Comparison of ENCODE assay signal across 15 cellular contexts in the genomic region with DNA sequence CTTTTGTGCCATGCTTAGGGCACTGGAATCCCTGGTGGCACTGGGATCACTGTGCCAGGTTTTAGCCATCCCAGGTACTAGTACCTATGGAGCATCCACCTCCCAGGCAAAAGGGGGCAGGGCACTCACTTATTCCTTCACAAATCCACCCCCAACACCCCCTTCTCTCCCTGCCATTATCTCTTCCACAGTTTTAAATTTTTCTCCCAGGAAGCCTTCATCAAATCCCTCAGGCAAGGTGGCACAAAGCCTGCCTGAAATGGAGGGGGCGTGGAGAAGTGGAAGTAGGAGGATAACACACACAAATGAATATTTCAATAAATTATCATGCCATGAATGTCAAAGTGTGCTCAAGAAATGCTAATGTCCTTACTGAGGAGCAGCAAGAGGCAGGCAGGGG. TPM values are rescaled to one million over a fixed set of nuclear protein-coding genes. Genes with fewer than 3 reads are reported as not detected.
A peak's percentile ranks its signal among the peaks of the same experiment; 100 is the strongest.
DNase-seq lines count a peak whose midpoint lies in the region; ATAC-seq and TF ChIP-seq lines count a peak whose summit lies in the region.
"Had no signal": no experiment of that assay in that cellular context is flagged by ENCODE, and none has a peak within 500 bp of the region (broad histone marks: within the 10 kb centered on the region; RNA-seq: fewer than 3 reads in every experiment).

No MANE protein-coding gene starts in this region.

- H3K27me3 Mint-ChIP-seq in GM23338 (ENCODE audit: insufficient read depth, low read depth, poor library complexity): peaks cover 25% of the 10 kb centered on the region
- H3K27me3 Mint-ChIP-seq in nephron (ENCODE audit: low read depth): peaks cover 22% of the 10 kb centered on the region
- H3K27me3 Mint-ChIP-seq in activated T-helper 1 cell treated with anti-CD3 and anti-CD28 coated beads, Interleukin-12 subunit alpha, Interleukin-12 subunit beta, Interleukin-2, Interleukin-4 antibody, amounts not matched to agents 30 ng/mL and 10 ng/mL and 1 ng/mL, durations not matched to agents 14 hours and 24 hours and 36 hours (ENCODE audit: insufficient read depth): no peaks in the 10 kb centered on the region
- H3K27me3 Mint-ChIP-seq: B cell; CD4-positive, alpha-beta memory T cell had no signal

- H3K27me3 ChIP-seq in GM23338 (ENCODE audit: insufficient read depth) (peaks cover 20% of the 10 kb centered on the region), prostate gland (replicated peaks; ENCODE audit: insufficient read depth) (no peaks in the 10 kb centered on the region)

- no peak for TF ChIP-seq POLR2A in prostate gland (IDR thresholded peaks at IDR 0.05)

- H4K20me1 ChIP-seq in GM23338 (replicated peaks; ENCODE audit: insufficient read depth): no peaks in the 10 kb centered on the region

- DNase-seq in GM23338 (ENCODE audit: low spot score): no peak
- DNase-seq in caudate nucleus (lab: John Stamatoyannopoulos, UW): peak in 35 of 61 donors; percentile 7 to 82 (median 42)
- DNase-seq in putamen (ENCODE audit: low spot score): peak; percentile 75
- no peak for DNase-seq in activated T-helper 1 cell treated with anti-CD3 and anti-CD28 coated beads, Interleukin-12 subunit alpha, Interleukin-12 subunit beta, Interleukin-2, Interleukin-4 antibody, amounts not matched to agents 30 ng/mL and 10 ng/mL and 1 ng/mL, durations not matched to agents 14 hours and 24 hours and 36 hours (ENCODE audit: low spot score)
- no peak for DNase-seq in prostate gland (ENCODE audit: low spot score)
- DNase-seq: 8988T; C1 segment of cervical spinal cord; CD4-positive, alpha-beta memory T cell; DMS79 treated with DMSO at 0.1 percent for 48 hours; EL; H9 had no signal

- no peaks in the 10 kb centered on the region for H3K9me3 ChIP-seq in prostate gland

- no peak overlapping the region for H3K4me2 ChIP-seq in GM23338

- 0 out of 2 replicates have a peak, but pooled peaks cover 6% of the 10 kb centered on the region for H3F3A ChIP-seq in GM23338 (replicated peaks; ENCODE audit: low read depth)

- H3K36me3 Mint-ChIP-seq in GM23338 (ENCODE audit: low read depth) (no peaks in the 10 kb centered on the region; the same call in 2 of the 3 replicates), nephron (ENCODE audit: low read depth) (no peaks in the 10 kb centered on the region)
- peaks cover 5% of the 10 kb centered on the region for H3K36me3 Mint-ChIP-seq in activated T-helper 1 cell treated with anti-CD3 and anti-CD28 coated beads, Interleukin-12 subunit alpha, Interleukin-12 subunit beta, Interleukin-2, Interleukin-4 antibody, amounts not matched to agents 30 ng/mL and 10 ng/mL and 1 ng/mL, durations not matched to agents 14 hours and 24 hours and 36 hours (ENCODE audit: low read depth)

- no peaks in the 10 kb centered on the region for H3K9me2 ChIP-seq in GM23338 (ENCODE audit: insufficient read depth)

- H3K79me2 ChIP-seq in GM23338 (replicated peaks; ENCODE audit: insufficient read depth): no peaks in the 10 kb centered on the region

- H3K4me3 Mint-ChIP-seq in GM23338: no peak overlapping the region
- H3K4me3 Mint-ChIP-seq in nephron: peak overlapping the region in 2 of 3 experiments; percentile 6 to 22
- H3K4me3 Mint-ChIP-seq in activated T-helper 1 cell treated with anti-CD3 and anti-CD28 coated beads, Interleukin-12 subunit alpha, Interleukin-12 subunit beta, Interleukin-2, Interleukin-4 antibody, amounts not matched to agents 30 ng/mL and 10 ng/mL and 1 ng/mL, durations not matched to agents 14 hours and 24 hours and 36 hours: no peak overlapping the region
- H3K4me3 Mint-ChIP-seq: B cell; CD4-positive, alpha-beta memory T cell had no signal

- H3K4me1 Mint-ChIP-seq in GM23338: peaks cover 21% of the 10 kb centered on the region
- no peaks in the 10 kb centered on the region for H3K4me1 Mint-ChIP-seq in nephron
- H3K4me1 Mint-ChIP-seq in activated T-helper 1 cell treated with anti-CD3 and anti-CD28 coated beads, Interleukin-12 subunit alpha, Interleukin-12 subunit beta, Interleukin-2, Interleukin-4 antibody, amounts not matched to agents 30 ng/mL and 10 ng/mL and 1 ng/mL, durations not matched to agents 14 hours and 24 hours and 36 hours (ENCODE audit: low read depth): peaks cover 17% of the 10 kb centered on the region

- H2AFZ ChIP-seq in GM23338: peak overlapping the region; percentile 69; the same call in 1 of the 2 replicates

- H3K4me3 ChIP-seq in GM23338 (no peak overlapping the region), prostate gland (no peak overlapping the region)

- H3K27ac ChIP-seq in GM23338 (ENCODE audit: low read depth) (no peak overlapping the region), caudate nucleus (ENCODE audit: low read depth, low read length) (no peak overlapping the region), prostate gland (no peak overlapping the region)

- intact Hi-C loops in activated T-helper 1 cell treated with anti-CD3 and anti-CD28 coated beads, Interleukin-12 subunit alpha, Interleukin-12 subunit beta, Interleukin-2, Interleukin-4 antibody, amounts not matched to agents 30 ng/mL and 10 ng/mL and 1 ng/mL, durations not matched to agents 14 hours and 24 hours and 36 hours (cut with micrococcal nuclease): loop anchor here (10.0 kb wide), 1 partner anchor 423 kb away; no protein-coding TSS in a partner anchor
- intact Hi-C loops in prostate gland (cut with DNase I): no loop called here

- H3K4me1 ChIP-seq in GM23338 (ENCODE audit: insufficient read depth): peaks cover 11% of the 10 kb centered on the region
- no peaks in the 10 kb centered on the region for H3K4me1 ChIP-seq in prostate gland (replicated peaks)

- H3K27ac Mint-ChIP-seq in GM23338 (no peak overlapping the region), nephron (no peak overlapping the region)
- H3K27ac Mint-ChIP-seq in activated T-helper 1 cell treated with anti-CD3 and anti-CD28 coated beads, Interleukin-12 subunit alpha, Interleukin-12 subunit beta, Interleukin-2, Interleukin-4 antibody, amounts not matched to agents 30 ng/mL and 10 ng/mL and 1 ng/mL, durations not matched to agents 14 hours and 24 hours and 36 hours: no peak overlapping the region

- H3K9me3 Mint-ChIP-seq in GM23338 (no peaks in the 10 kb centered on the region; the same call in 2 of the 3 replicates), nephron (peaks cover 6% of the 10 kb centered on the region)
- H3K9me3 Mint-ChIP-seq in activated T-helper 1 cell treated with anti-CD3 and anti-CD28 coated beads, Interleukin-12 subunit alpha, Interleukin-12 subunit beta, Interleukin-2, Interleukin-4 antibody, amounts not matched to agents 30 ng/mL and 10 ng/mL and 1 ng/mL, durations not matched to agents 14 hours and 24 hours and 36 hours: peaks cover 4% of the 10 kb centered on the region
- H3K9me3 Mint-ChIP-seq: CD4-positive, alpha-beta memory T cell; H9 had no signal

- ATAC-seq in GM23338 (no peak), HG02763 (IDR thresholded peaks at IDR 0.05; ENCODE audit: unreplicated experiment) (no peak)
- ATAC-seq: HepG2 had no signal

- WGBS in prostate gland: 86% methylated on average over 1 of the region's 1 CpG

- no peaks in the 10 kb centered on the region for H3K36me3 ChIP-seq in GM23338 (ENCODE audit: insufficient read depth)
- H3K36me3 ChIP-seq in prostate gland: no peaks in the 10 kb centered on the region

- TF ChIP-seq CTCF in GM23338 (conservative IDR thresholded peaks at IDR 0.05; ENCODE audit: low read depth in 2 of 2): no peak
- TF ChIP-seq CTCF in nephron (IDR thresholded peaks at IDR 0.05; ENCODE audit: unreplicated experiment in 3 of 3): no peak
- TF ChIP-seq CTCF in prostate gland (IDR thresholded peaks at IDR 0.05): no peak

TF ChIP-seq in GM23338, 12 proteins besides CTCF, POLR2A, EP300 and RAD21 (continues in another document):
- TF ChIP-seq, protein P1, sequence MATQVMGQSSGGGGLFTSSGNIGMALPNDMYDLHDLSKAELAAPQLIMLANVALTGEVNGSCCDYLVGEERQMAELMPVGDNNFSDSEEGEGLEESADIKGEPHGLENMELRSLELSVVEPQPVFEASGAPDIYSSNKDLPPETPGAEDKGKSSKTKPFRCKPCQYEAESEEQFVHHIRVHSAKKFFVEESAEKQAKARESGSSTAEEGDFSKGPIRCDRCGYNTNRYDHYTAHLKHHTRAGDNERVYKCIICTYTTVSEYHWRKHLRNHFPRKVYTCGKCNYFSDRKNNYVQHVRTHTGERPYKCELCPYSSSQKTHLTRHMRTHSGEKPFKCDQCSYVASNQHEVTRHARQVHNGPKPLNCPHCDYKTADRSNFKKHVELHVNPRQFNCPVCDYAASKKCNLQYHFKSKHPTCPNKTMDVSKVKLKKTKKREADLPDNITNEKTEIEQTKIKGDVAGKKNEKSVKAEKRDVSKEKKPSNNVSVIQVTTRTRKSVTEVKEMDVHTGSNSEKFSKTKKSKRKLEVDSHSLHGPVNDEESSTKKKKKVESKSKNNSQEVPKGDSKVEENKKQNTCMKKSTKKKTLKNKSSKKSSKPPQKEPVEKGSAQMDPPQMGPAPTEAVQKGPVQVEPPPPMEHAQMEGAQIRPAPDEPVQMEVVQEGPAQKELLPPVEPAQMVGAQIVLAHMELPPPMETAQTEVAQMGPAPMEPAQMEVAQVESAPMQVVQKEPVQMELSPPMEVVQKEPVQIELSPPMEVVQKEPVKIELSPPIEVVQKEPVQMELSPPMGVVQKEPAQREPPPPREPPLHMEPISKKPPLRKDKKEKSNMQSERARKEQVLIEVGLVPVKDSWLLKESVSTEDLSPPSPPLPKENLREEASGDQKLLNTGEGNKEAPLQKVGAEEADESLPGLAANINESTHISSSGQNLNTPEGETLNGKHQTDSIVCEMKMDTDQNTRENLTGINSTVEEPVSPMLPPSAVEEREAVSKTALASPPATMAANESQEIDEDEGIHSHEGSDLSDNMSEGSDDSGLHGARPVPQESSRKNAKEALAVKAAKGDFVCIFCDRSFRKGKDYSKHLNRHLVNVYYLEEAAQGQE (IDR thresholded peaks at IDR 0.05; ENCODE audit: unreplicated experiment): no peak
- TF ChIP-seq EZH2phosphoT487 (IDR thresholded peaks at IDR 0.05; ENCODE audit: unreplicated experiment) (no peak), CREB1 (CRISPR knock-in tag; IDR thresholded peaks at IDR 0.05; ENCODE audit: low read depth) (no peak)
- TF ChIP-seq, protein P2, sequence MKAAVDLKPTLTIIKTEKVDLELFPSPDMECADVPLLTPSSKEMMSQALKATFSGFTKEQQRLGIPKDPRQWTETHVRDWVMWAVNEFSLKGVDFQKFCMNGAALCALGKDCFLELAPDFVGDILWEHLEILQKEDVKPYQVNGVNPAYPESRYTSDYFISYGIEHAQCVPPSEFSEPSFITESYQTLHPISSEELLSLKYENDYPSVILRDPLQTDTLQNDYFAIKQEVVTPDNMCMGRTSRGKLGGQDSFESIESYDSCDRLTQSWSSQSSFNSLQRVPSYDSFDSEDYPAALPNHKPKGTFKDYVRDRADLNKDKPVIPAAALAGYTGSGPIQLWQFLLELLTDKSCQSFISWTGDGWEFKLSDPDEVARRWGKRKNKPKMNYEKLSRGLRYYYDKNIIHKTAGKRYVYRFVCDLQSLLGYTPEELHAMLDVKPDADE (IDR thresholded peaks at IDR 0.05): no peak

RNA-seq across cellular contexts. Expression of a gene that starts 4.7 kb away (rescaled TPM):
- total RNA-seq in GM23338 (2014; rRNA removed; shearing (Covaris generic)): 13.4 and 25.7 TPM in 2 replicates
- polyA plus RNA-seq in GM23338 (2016; fragmentation: Nextera tagmentation; extraction: Ambion mirVana): 6.9 and 7.7 TPM in 2 replicates
- total RNA-seq in activated T-helper 1 cell treated with anti-CD3 and anti-CD28 coated beads, Interleukin-12 subunit alpha, Interleukin-12 subunit beta, Interleukin-2, Interleukin-4 antibody, amounts not matched to agents 30 ng/mL and 10 ng/mL and 1 ng/mL, durations not matched to agents 14 hours and 24 hours and 36 hours: 69.8 and 70.7 TPM in 2 replicates
- 10 to 100 TPM; 10.4 to 25.4 TPM for total RNA-seq in prostate gland
- total RNA-seq: HepG2 had no signal

Comparison
In these comparisons a context has a peak if more than half of its experiments do, and no peak if none do; other contexts are left out.
1. DNase-seq: peak in caudate nucleus (35 of 61) and putamen (single experiment); none in GM23338 (single experiment), activated T-helper 1 cell treated with anti-CD3 and anti-CD28 coated beads, Interleukin-12 subunit alpha, Interleukin-12 subunit beta, Interleukin-2, Interleukin-4 antibody, amounts not matched to agents 30 ng/mL and 10 ng/mL and 1 ng/mL, durations not matched to agents 14 hours and 24 hours and 36 hours (single experiment) and prostate gland (single experiment).
2. H3K4me3 Mint-ChIP-seq: peak in nephron (2 of 3); none in GM23338 (single experiment) and activated T-helper 1 cell treated with anti-CD3 and anti-CD28 coated beads, Interleukin-12 subunit alpha, Interleukin-12 subunit beta, Interleukin-2, Interleukin-4 antibody, amounts not matched to agents 30 ng/mL and 10 ng/mL and 1 ng/mL, durations not matched to agents 14 hours and 24 hours and 36 hours (single experiment).